Comparison of ENCODE assay signal across 19 cellular contexts in the genomic region with DNA sequence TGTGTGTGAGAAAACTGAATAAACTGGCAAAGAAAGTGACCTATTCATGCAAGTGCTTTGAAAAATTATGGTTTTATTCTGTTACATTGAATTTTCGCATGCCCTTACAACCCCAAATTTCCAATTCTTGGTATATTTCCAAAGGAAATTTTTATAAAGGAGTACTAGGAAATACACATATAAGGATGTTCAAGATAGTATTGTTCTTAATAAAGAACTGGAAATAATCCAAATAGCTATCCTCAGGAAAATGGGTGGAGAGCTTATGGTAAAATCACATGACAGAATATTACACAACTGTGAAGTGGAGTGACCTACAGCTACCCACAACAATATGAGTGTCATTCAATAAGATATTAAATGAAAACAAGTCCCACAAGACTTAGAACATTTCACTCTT.
"Had no signal": no experiment of that assay in that cellular context is flagged by ENCODE, and none has a peak within 500 bp of the region (broad histone marks: within the 10 kb centered on the region; RNA-seq: fewer than 3 reads in every experiment).

No MANE protein-coding gene starts in this region.

- H3K27me3 ChIP-seq: gastroesophageal sphincter, left lung, neutrophil, right atrium auricular region, stomach, transverse colon had no signal

- H3K9me3 ChIP-seq: gastroesophageal sphincter, left lung, mucosa of descending colon, neutrophil, right atrium auricular region, stomach, thoracic aorta, transverse colon had no signal

- H3K36me3 ChIP-seq: gastroesophageal sphincter, left lung, neutrophil, right atrium auricular region, stomach, thoracic aorta, transverse colon had no signal

- H3K27ac ChIP-seq: gastroesophageal sphincter, left lung, neutrophil, right atrium auricular region, thoracic aorta, transverse colon had no signal

- H3K4me3 ChIP-seq: gastroesophageal sphincter, left lung, mucosa of descending colon, right atrium auricular region, stomach, thoracic aorta, transverse colon had no signal

- ATAC-seq: gastroesophageal sphincter; left lung; mucosa of descending colon; naive thymus-derived CD8-positive, alpha-beta T cell had no signal

- FAIRE-seq: small intestine had no signal

- DNase-seq: erythroblast; foreskin fibroblast; glutamatergic neuron; islet precursor cell; left lung; mammary epithelial cell; mucosa of descending colon; naive thymus-derived CD8-positive, alpha-beta T cell; posterior cingulate gyrus; small intestine; stimulated activated CD4-positive, alpha-beta T cell treated with anti-CD3 and anti-CD28 coated beads, Interleukin-12 subunit alpha, Interleukin-12 subunit beta, amount 100 ng/mL, for 4 hours; stimulated activated naive CD4-positive, alpha-beta T cell; stomach; substantia nigra; transverse colon had no signal

- H3K4me1 ChIP-seq: right atrium auricular region had no signal
